7 cellular contexts compared by ENCODE assay signal in genomic region chr1:169312084-169312954, GRCh38. TPM values are rescaled to one million over a fixed set of nuclear protein-coding genes. Genes with fewer than 3 reads are reported as not detected.
A peak's percentile ranks its signal among the peaks of the same experiment; 100 is the strongest.
DNase-seq lines count a peak whose midpoint lies in the region; ATAC-seq and TF ChIP-seq lines count a peak whose summit lies in the region.

No MANE protein-coding gene starts in this region.

- ATAC-seq in GM19351 (IDR thresholded peaks at IDR 0.05; ENCODE audit: unreplicated experiment) (peak; percentile 57), GM21737 (IDR thresholded peaks at IDR 0.05; ENCODE audit: unreplicated experiment) (no peak), GM19035 (IDR thresholded peaks at IDR 0.05; ENCODE audit: unreplicated experiment) (no peak)

- no peak overlapping the region for H3K4me2 ChIP-seq in MM.1S (ENCODE audit: low read depth, low read length)
- H3K4me2 ChIP-seq in hepatocyte: no peak overlapping the region

- TF ChIP-seq CTCF in MM.1S (IDR thresholded peaks at IDR 0.05; ENCODE audit: low read length) (no peak), hepatocyte (IDR thresholded peaks at IDR 0.05; ENCODE audit: poor library complexity) (no peak)

- no peak overlapping the region for H3K4me3 ChIP-seq in MM.1S (ENCODE audit: low read length)
- H3K4me3 ChIP-seq in hepatocyte: no peak overlapping the region

- H3K79me2 ChIP-seq in MM.1S (ENCODE audit: low read length) (no peaks in the 10 kb centered on the region), hepatocyte (no peaks in the 10 kb centered on the region)

- peaks cover 6% of the 10 kb centered on the region for H3K4me1 ChIP-seq in MM.1S (ENCODE audit: low read length)
- no peaks in the 10 kb centered on the region for H3K4me1 ChIP-seq in hepatocyte (ENCODE audit: insufficient read depth)

- 79% methylated on average over 5 of the region's 5 CpGs for WGBS in hepatocyte (ENCODE audit: low lambda C conversion rate, missing lambda C conversion rate)

- no peaks in the 10 kb centered on the region for H3K9me3 ChIP-seq in MM.1S (replicated peaks; ENCODE audit: insufficient read depth, low read length)
- no peaks in the 10 kb centered on the region for H3K9me3 ChIP-seq in hepatocyte (ENCODE audit: low read depth)

- H3K9ac ChIP-seq in MM.1S (ENCODE audit: low read length): no peak overlapping the region

- H3F3A ChIP-seq in MM.1S (ENCODE audit: insufficient read depth, low read length): no peaks in the 10 kb centered on the region; the same call in 1 of the 2 replicates

- H3K36me3 ChIP-seq in MM.1S (replicated peaks; ENCODE audit: insufficient read depth, low read length) (no peaks in the 10 kb centered on the region), hepatocyte (replicated peaks; ENCODE audit: insufficient read depth, low read depth) (no peaks in the 10 kb centered on the region)

- H4K20me1 ChIP-seq in MM.1S (ENCODE audit: insufficient read depth, low read length) (no peaks in the 10 kb centered on the region), hepatocyte (ENCODE audit: insufficient read depth, poor library complexity, severe bottlenecking) (no peaks in the 10 kb centered on the region)

- DNase-seq in MM.1S (peak; percentile 71), hepatocyte (ENCODE audit: low spot score) (peak; percentile 47), G401 (ENCODE audit: low spot score) (no peak)
- DNase-seq in activated CD8-positive, alpha-beta memory T cell treated with anti-CD3 and anti-CD28 coated beads for 4 hours (ENCODE audit: low read depth in 2 of 2): peak; percentile 30 to 48

- H3K9me2 ChIP-seq in MM.1S (replicated peaks; ENCODE audit: insufficient read depth, low read length) (0 out of 2 replicates have a peak, but pooled peaks cover 2% of the 10 kb centered on the region), hepatocyte (replicated peaks; ENCODE audit: insufficient read depth) (no peaks in the 10 kb centered on the region)

- in situ Hi-C loops in G401 (cut with HindIII; ENCODE audit: low sequenced_read_pairs): no loop called here

- H3K27me3 ChIP-seq in MM.1S (replicated peaks; ENCODE audit: insufficient read depth, low read length) (no peaks in the 10 kb centered on the region), hepatocyte (no peaks in the 10 kb centered on the region)

- H3K27ac ChIP-seq in MM.1S (ENCODE audit: low read length) (no peak overlapping the region), hepatocyte (no peak overlapping the region)

- no peak overlapping the region for H2AFZ ChIP-seq in MM.1S (ENCODE audit: low read length)
- no peak overlapping the region for H2AFZ ChIP-seq in hepatocyte

RNA-seq across cellular contexts. Expression of gene NME7, which starts 55.3 kb away (rescaled TPM):
- 13.7 and 25.4 TPM in 2 replicates for total RNA-seq in hepatocyte
- polyA plus RNA-seq in hepatocyte: 65.2 and 76.5 TPM in 2 replicates
- 11.9 and 15.4 TPM in 2 replicates for total RNA-seq in G401 (2014; rRNA removed; shearing (Covaris generic))

RNA-seq across cellular contexts. Expression of gene BLZF1, which starts 55.7 kb away (rescaled TPM):
- total RNA-seq in hepatocyte: 22.3 and 29.6 TPM in 2 replicates
- polyA plus RNA-seq in hepatocyte: 16.3 and 17.1 TPM in 2 replicates
- 15.7 and 20.4 TPM in 2 replicates for total RNA-seq in G401 (2014; rRNA removed; shearing (Covaris generic))
